26 cellular contexts compared by ENCODE assay signal in genomic region chr18:13178197-13178596, GRCh38. TPM values are rescaled to one million over a fixed set of nuclear protein-coding genes. Genes with fewer than 3 reads are reported as not detected.
DNase-seq lines count a peak whose midpoint lies in the region; ATAC-seq, FAIRE-seq and TF ChIP-seq lines count a peak whose summit lies in the region.
"Had no signal": no experiment of that assay in that cellular context is flagged by ENCODE, and none has a peak within 500 bp of the region (broad histone marks: within the 10 kb centered on the region; RNA-seq: fewer than 3 reads in every experiment).

No MANE protein-coding gene starts in this region.

- H3K9me3 Mint-ChIP-seq in CD8-positive, alpha-beta T cell: no peaks in the 10 kb centered on the region
- H3K9me3 Mint-ChIP-seq: CD14-positive monocyte; CD4-positive, alpha-beta memory T cell; CD4-positive, CD25-positive, alpha-beta regulatory T cell had no signal

- intact Hi-C loops in kidney (cut with DNase I): no loop called here
- intact Hi-C loops in CD8-positive, alpha-beta T cell (cut with DNase I, micrococcal nuclease): no loop called here

- POLR2A ChIA-PET in CD8-positive, alpha-beta T cell (lab: Charles Lee): no interaction called here

- H3K4me3 ChIP-seq in kidney (ENCODE audit: low read length in 2 of 2) (no peak overlapping the region), osteoblast (ENCODE audit: insufficient read depth, low read length) (no peak overlapping the region)
- H3K4me3 ChIP-seq in CD8-positive, alpha-beta T cell (ENCODE audit: low read depth, low read length): no peak overlapping the region
- H3K4me3 ChIP-seq: BLaER1, GM12878 had no signal

- H3K27ac ChIP-seq in kidney (ENCODE audit: low read depth in 2 of 2, low read length in 2 of 2) (no peak overlapping the region), osteoblast (ENCODE audit: low read depth, low read length) (no peak overlapping the region)
- H3K27ac ChIP-seq in CD8-positive, alpha-beta T cell (ENCODE audit: low read depth, low read length): no peak overlapping the region
- H3K27ac ChIP-seq: BLaER1 had no signal

- no peaks in the 10 kb centered on the region for H3K79me2 ChIP-seq in osteoblast (ENCODE audit: insufficient read depth, low read length)

- ATAC-seq in CD8-positive, alpha-beta T cell: no peak

- no peaks in the 10 kb centered on the region for H4K20me1 ChIP-seq in osteoblast (ENCODE audit: insufficient read depth, low read length)
- H4K20me1 ChIP-seq: BLaER1 had no signal

- CTCF ChIA-PET in CD8-positive, alpha-beta T cell (lab: Charles Lee): interaction anchor here (0.8 kb wide), 1 partner anchor 430 kb away, joined by 3 read pairs; no protein-coding TSS in a partner anchor

- H3K9me3 ChIP-seq in kidney (ENCODE audit: control insufficient read depth in 1 of 2, low read length in 2 of 2) (no peaks in the 10 kb centered on the region), osteoblast (ENCODE audit: low read depth, low read length) (no peaks in the 10 kb centered on the region)
- no peaks in the 10 kb centered on the region for H3K9me3 ChIP-seq in CD8-positive, alpha-beta T cell (ENCODE audit: low read length)
- H3K9me3 ChIP-seq: BE2C, BLaER1, Caco-2 had no signal

- TF ChIP-seq CTCF in GM10266 (IDR thresholded peaks at IDR 0.05; ENCODE audit: control insufficient read depth, insufficient read depth, low read depth, missing control alignments) (no peak), kidney (IDR thresholded peaks at IDR 0.05; ENCODE audit: borderline replicate concordance, extremely low read depth, insufficient read depth) (no peak), osteoblast (IDR thresholded peaks at IDR 0.05; ENCODE audit: extremely low read depth, low read depth, low read length) (no peak)
- no peak for TF ChIP-seq CTCF in CD8-positive, alpha-beta T cell (IDR thresholded peaks at IDR 0.05)

- peaks cover 8% of the 10 kb centered on the region for H3K4me1 Mint-ChIP-seq in CD8-positive, alpha-beta T cell (ENCODE audit: low read depth)
- H3K4me1 Mint-ChIP-seq: CD14-positive monocyte had no signal

- H3K27ac Mint-ChIP-seq in CD8-positive, alpha-beta T cell: no peak overlapping the region
- H3K27ac Mint-ChIP-seq: CD14-positive monocyte; CD4-positive, alpha-beta memory T cell; CD4-positive, CD25-positive, alpha-beta regulatory T cell had no signal

- H3K4me2 ChIP-seq in osteoblast (ENCODE audit: insufficient read depth, low read length): no peak overlapping the region
- H3K4me2 ChIP-seq: BLaER1 had no signal

- H3K27me3 Mint-ChIP-seq in CD8-positive, alpha-beta T cell (ENCODE audit: low read depth): peaks cover 8% of the 10 kb centered on the region
- H3K27me3 Mint-ChIP-seq: CD4-positive, CD25-positive, alpha-beta regulatory T cell had no signal

- no peaks in the 10 kb centered on the region for H3K36me3 ChIP-seq in kidney (ENCODE audit: control insufficient read depth in 1 of 2, insufficient read depth in 2 of 2, low read length in 2 of 2)
- H3K36me3 ChIP-seq in osteoblast (ENCODE audit: insufficient read depth, low read length): no peaks in the 10 kb centered on the region
- H3K36me3 ChIP-seq in CD8-positive, alpha-beta T cell (ENCODE audit: insufficient read depth, low read length): no peaks in the 10 kb centered on the region
- H3K36me3 ChIP-seq: BE2C, BLaER1 had no signal

- DNase-seq in GM10266 (ENCODE audit: extremely low spot score) (peak; percentile 1), kidney (peak; percentile 51), osteoblast (ENCODE audit: insufficient read length, low spot score, missing footprints) (peak; percentile 49), urothelium cell line (ENCODE audit: low spot score) (peak; percentile 10), activated gamma-delta T cell (lab: John Stamatoyannopoulos, UW) (no peak), NCI-H146 treated with DMSO at 0.1 percent for 48 hours (lab: John Stamatoyannopoulos, UW; ENCODE audit: unreplicated experiment) (no peak)
- DNase-seq in CD8-positive, alpha-beta T cell: no peak
- DNase-seq: 8988T; ACHN; BE2C; C1 segment of cervical spinal cord; Caco-2; Calu3; CD4-positive, alpha-beta memory T cell; DMS79 treated with DMSO at 0.1 percent for 48 hours; GF-D8 had no signal

- FAIRE-seq in kidney (lab: Jason Lieb, UNC): no peak
- peak; percentile 73 for FAIRE-seq in urothelium cell line (lab: Jason Lieb, UNC)
- FAIRE-seq: A204.1, D721Med, G401.6, GM12878, GM12892, GM18507 had no signal

- H3K4me1 ChIP-seq in kidney (ENCODE audit: control insufficient read depth in 1 of 2, insufficient read depth in 1 of 2, low read depth in 1 of 2, low read length in 2 of 2) (no peaks in the 10 kb centered on the region), osteoblast (ENCODE audit: insufficient read depth, low read length) (no peaks in the 10 kb centered on the region)
- no peaks in the 10 kb centered on the region for H3K4me1 ChIP-seq in CD8-positive, alpha-beta T cell (ENCODE audit: insufficient read depth, low read length)
- H3K4me1 ChIP-seq: BE2C had no signal

- peaks cover 11% of the 10 kb centered on the region for H3K27me3 ChIP-seq in osteoblast (ENCODE audit: insufficient read depth, low read length)
- H3K27me3 ChIP-seq in CD8-positive, alpha-beta T cell (ENCODE audit: insufficient read depth, low read length): no peaks in the 10 kb centered on the region
- H3K27me3 ChIP-seq: BE2C, BLaER1 had no signal

- no peak overlapping the region for H2AFZ ChIP-seq in osteoblast (ENCODE audit: low read length)

- no peak overlapping the region for H3K4me3 Mint-ChIP-seq in CD8-positive, alpha-beta T cell
- H3K4me3 Mint-ChIP-seq: CD14-positive monocyte; CD4-positive, alpha-beta memory T cell; CD4-positive, CD25-positive, alpha-beta regulatory T cell had no signal

- no peaks in the 10 kb centered on the region for H3K36me3 Mint-ChIP-seq in CD8-positive, alpha-beta T cell
- H3K36me3 Mint-ChIP-seq: CD14-positive monocyte; CD4-positive, alpha-beta memory T cell; CD4-positive, CD25-positive, alpha-beta regulatory T cell had no signal

- H3K9ac ChIP-seq in kidney (ENCODE audit: low read length in 2 of 2): no peak overlapping the region
- H3K9ac ChIP-seq: BLaER1 had no signal

RNA-seq across cellular contexts. Expression of gene LDLRAD4, which starts 40.4 kb away (rescaled TPM):
- total RNA-seq in kidney (42.3 TPM), osteoblast (under 0.01 and 0.88 TPM in 2 replicates)
- polyA plus RNA-seq in kidney (ENCODE audit: insufficient read depth, low read depth, low replicate concordance): 2.3 TPM
- 10 to 100 TPM; 31.0 to 35.1 TPM for total RNA-seq in CD8-positive, alpha-beta T cell
- polyA plus RNA-seq: AG04450 had no signal

Comparison
In these comparisons a context has a peak if more than half of its experiments do, and no peak if none do; other contexts are left out.
1. DNase-seq: peak in GM10266 (single experiment), kidney (single experiment), osteoblast (single experiment) and urothelium cell line (single experiment); none in activated gamma-delta T cell (single experiment), NCI-H146 treated with DMSO at 0.1 percent for 48 hours (single experiment) and CD8-positive, alpha-beta T cell (0 of 7).
2. RNA of gene LDLRAD4, which starts 40.4 kb away (total RNA-seq): 42.3 TPM in kidney (single experiment) and 31.0 to 35.1 TPM in CD8-positive, alpha-beta T cell; under 0.01 to 0.88 TPM in osteoblast; every median in the first group is over 10 times any median in the second.